ENCODE assay signal across 8 cellular contexts in genomic region chr13:46665630-46666482, GRCh38.
DNase-seq lines count a peak whose midpoint lies in the region; ATAC-seq and TF ChIP-seq lines count a peak whose summit lies in the region.

No MANE protein-coding gene starts in this region.

- H3K27me3 ChIP-seq in CD4-positive, CD25-positive, alpha-beta regulatory T cell (ENCODE audit: control insufficient read depth, insufficient read depth, low read length), result no peaks in the 10 kb centered on the region
- no peaks in the 10 kb centered on the region for H3K27me3 ChIP-seq in mesendoderm (ENCODE audit: insufficient read depth, low read length, poor library complexity)
- H3K27me3 ChIP-seq in foreskin keratinocyte, result no peaks in the 10 kb centered on the region

- H3K9ac ChIP-seq in mesendoderm (ENCODE audit: low read length), result no peak overlapping the region

- no peak overlapping the region for H2BK15ac ChIP-seq in mesendoderm (replicated peaks; ENCODE audit: low read depth)

- H3K79me1 ChIP-seq in mesendoderm (ENCODE audit: low read length), result peaks cover 2% of the 10 kb centered on the region

- H3K4me1 ChIP-seq in CD4-positive, CD25-positive, alpha-beta regulatory T cell (ENCODE audit: control insufficient read depth, insufficient read depth, low read length, poor library complexity, severe bottlenecking), result peaks cover 22% of the 10 kb centered on the region
- H3K4me1 ChIP-seq in mesendoderm (ENCODE audit: control insufficient read depth, low read depth, low read length), result peaks cover 15% of the 10 kb centered on the region
- H3K4me1 ChIP-seq in foreskin keratinocyte, result peaks cover 3% of the 10 kb centered on the region

- peaks cover 25 to 62% (median 56%) of the 10 kb centered on the region in 4 donors for H3K4me1 Mint-ChIP-seq in CD4-positive, CD25-positive, alpha-beta regulatory T cell
- peaks cover 45% of the 10 kb centered on the region for H3K4me1 Mint-ChIP-seq in activated CD4-positive, alpha-beta memory T cell treated with anti-CD3 and anti-CD28 coated beads for 36 hours (ENCODE audit: low read depth)

- no peak overlapping the region for H3K4me3 ChIP-seq in CD4-positive, CD25-positive, alpha-beta regulatory T cell (ENCODE audit: low read depth, low read length)
- no peak overlapping the region for H3K4me3 ChIP-seq in mesendoderm (ENCODE audit: low read length)

- no CpG with 5 or more reads among the region's 7 CpGs for WGBS in mesendoderm (ENCODE audit: extremely low coverage, insufficient coverage, low lambda C conversion rate)

- no peak overlapping the region for H3K4me2 ChIP-seq in mesendoderm (ENCODE audit: low read length)

- H3K23ac ChIP-seq in mesendoderm (ENCODE audit: low read length), result no peak overlapping the region

- peak overlapping the region; percentile 17 for H3K56ac ChIP-seq in mesendoderm (ENCODE audit: low read length)

- H4K5ac ChIP-seq in mesendoderm (ENCODE audit: low read length), result no peak overlapping the region

- ATAC-seq in CD4-positive, CD25-positive, alpha-beta regulatory T cell (ENCODE audit: low read depth in 2 of 2), result no peak
- ATAC-seq in GM21786 (IDR thresholded peaks at IDR 0.05; ENCODE audit: unreplicated experiment) (peak; percentile 42), foreskin keratinocyte (no peak), GM21529 (IDR thresholded peaks at IDR 0.05; ENCODE audit: unreplicated experiment) (no peak)

- no peak overlapping the region for H4K8ac ChIP-seq in mesendoderm (ENCODE audit: low read depth, low read length)

- H2BK120ac ChIP-seq in mesendoderm (ENCODE audit: low read depth, low read length), result no peak overlapping the region

- H3K9me3 Mint-ChIP-seq in CD4-positive, CD25-positive, alpha-beta regulatory T cell, result no peaks in the 10 kb centered on the region
- H3K9me3 Mint-ChIP-seq in activated CD4-positive, alpha-beta memory T cell treated with anti-CD3 and anti-CD28 coated beads for 36 hours, result no peaks in the 10 kb centered on the region

- H3K9me3 ChIP-seq in CD4-positive, CD25-positive, alpha-beta regulatory T cell (ENCODE audit: control insufficient read depth in 2 of 2, low read length in 2 of 2), result no peaks in the 10 kb centered on the region

- no peaks in the 10 kb centered on the region for H3K27me3 Mint-ChIP-seq in CD4-positive, CD25-positive, alpha-beta regulatory T cell
- no peaks in the 10 kb centered on the region for H3K27me3 Mint-ChIP-seq in activated CD4-positive, alpha-beta memory T cell treated with anti-CD3 and anti-CD28 coated beads for 36 hours

- no peak for DNase-seq in CD4-positive, CD25-positive, alpha-beta regulatory T cell
- DNase-seq in activated CD4-positive, alpha-beta memory T cell treated with anti-CD3 and anti-CD28 coated beads for 36 hours, result no peak
- DNase-seq in mesendoderm, result peak; percentile 46
- DNase-seq in amniotic stem cell (lab: John Stamatoyannopoulos, UW), result no peak
- DNase-seq in foreskin keratinocyte, result no peak
- no peak for DNase-seq in SW480 (ENCODE audit: low spot score)

- H3K36me3 ChIP-seq in CD4-positive, CD25-positive, alpha-beta regulatory T cell (ENCODE audit: control insufficient read depth, insufficient read depth, low read length), result peaks cover 3% of the 10 kb centered on the region
- H3K36me3 ChIP-seq in mesendoderm (ENCODE audit: control insufficient read depth, insufficient read depth, low read length), result no peaks in the 10 kb centered on the region

- H3K79me2 ChIP-seq in mesendoderm (ENCODE audit: control insufficient read depth, insufficient read depth, low read length), result no peaks in the 10 kb centered on the region

- H3K4ac ChIP-seq in mesendoderm (ENCODE audit: low read depth, low read length), result no peak overlapping the region

- POLR2A ChIA-PET in activated CD4-positive, alpha-beta memory T cell treated with anti-CD3 and anti-CD28 coated beads for 36 hours (lab: Charles Lee), result interaction anchor here (1.0 kb wide), 1 partner anchor 18 kb away, joined by 3 read pairs; no protein-coding TSS in a partner anchor

- peak overlapping the region; percentile 61 for H3K18ac ChIP-seq in mesendoderm (ENCODE audit: low read length)

- no peak for TF ChIP-seq CTCF in foreskin keratinocyte (conservative IDR thresholded peaks at IDR 0.05)

- no peak overlapping the region for H2BK5ac ChIP-seq in mesendoderm (ENCODE audit: low read length)

- CTCF ChIA-PET in activated CD4-positive, alpha-beta memory T cell treated with anti-CD3 and anti-CD28 coated beads for 36 hours (lab: Charles Lee), result interaction anchor here (0.6 to 1.4 kb wide), 3 partner anchors 12 to 115 kb away, joined by 3 to 5 read pairs (median 4); no protein-coding TSS in a partner anchor

- peak overlapping the region; percentile 41 for H3K27ac ChIP-seq in CD4-positive, CD25-positive, alpha-beta regulatory T cell (ENCODE audit: insufficient read depth, low read length, poor library complexity, severe bottlenecking)
- no peak overlapping the region for H3K27ac ChIP-seq in mesendoderm (ENCODE audit: low read depth, low read length)
- no peak overlapping the region for H3K27ac ChIP-seq in foreskin keratinocyte

- peak overlapping the region; percentile 4 to 68 (median 53) for H3K4me3 Mint-ChIP-seq in CD4-positive, CD25-positive, alpha-beta regulatory T cell
- no peak overlapping the region for H3K4me3 Mint-ChIP-seq in activated CD4-positive, alpha-beta memory T cell treated with anti-CD3 and anti-CD28 coated beads for 36 hours

- intact Hi-C loops in activated CD4-positive, alpha-beta memory T cell treated with anti-CD3 and anti-CD28 coated beads for 36 hours (cut with micrococcal nuclease), result no loop called here

- H3K27ac Mint-ChIP-seq in CD4-positive, CD25-positive, alpha-beta regulatory T cell, result peak overlapping the region; percentile 76 to 92 (median 92)
- H3K27ac Mint-ChIP-seq in activated CD4-positive, alpha-beta memory T cell treated with anti-CD3 and anti-CD28 coated beads for 36 hours, result peak overlapping the region; percentile 52

- H3K36me3 Mint-ChIP-seq in CD4-positive, CD25-positive, alpha-beta regulatory T cell, result peaks cover 3% of the 10 kb centered on the region
- peaks cover 7% of the 10 kb centered on the region for H3K36me3 Mint-ChIP-seq in activated CD4-positive, alpha-beta memory T cell treated with anti-CD3 and anti-CD28 coated beads for 36 hours

- no peak overlapping the region for H2AK5ac ChIP-seq in mesendoderm (ENCODE audit: low read length)
